ENCODE assay signal across 18 cellular contexts in genomic region chr19:11182994-11183393, GRCh38. TPM values are rescaled to one million over a fixed set of nuclear protein-coding genes. Genes with fewer than 3 reads are reported as not detected.
A peak's percentile ranks its signal among the peaks of the same experiment; 100 is the strongest.
DNase-seq lines count a peak whose midpoint lies in the region; TF ChIP-seq lines count a peak whose summit lies in the region.
"Had no signal": no experiment of that assay in that cellular context is flagged by ENCODE, and none has a peak within 500 bp of the region (broad histone marks: within the 10 kb centered on the region; RNA-seq: fewer than 3 reads in every experiment).

No MANE protein-coding gene starts in this region.

- H3K4me3 Mint-ChIP-seq in HFFc6: no peak overlapping the region
- no peak overlapping the region for H3K4me3 Mint-ChIP-seq in immature natural killer cell
- H3K4me3 Mint-ChIP-seq: CD4-positive, alpha-beta memory T cell; IgD-negative memory B cell had no signal

- no peak for TF ChIP-seq POLR2A in esophagus muscularis mucosa (IDR thresholded peaks at IDR 0.05; ENCODE audit: low read depth)
- TF ChIP-seq POLR2A in testis (IDR thresholded peaks at IDR 0.05): no peak

- TF ChIP-seq CTCF in HFFc6 (IDR thresholded peaks at IDR 0.05): no peak
- TF ChIP-seq CTCF in esophagus muscularis mucosa (IDR thresholded peaks at IDR 0.05): no peak
- no peak for TF ChIP-seq CTCF in testis (IDR thresholded peaks at IDR 0.05)

- no peak for TF ChIP-seq EP300 in esophagus muscularis mucosa (IDR thresholded peaks at IDR 0.05)

- peaks cover 38% of the 10 kb centered on the region for H3K4me1 Mint-ChIP-seq in HFFc6 (ENCODE audit: low read depth)
- H3K4me1 Mint-ChIP-seq in immature natural killer cell: no peaks in the 10 kb centered on the region

- H3K9me3 Mint-ChIP-seq in HFFc6: no peaks in the 10 kb centered on the region
- no peaks in the 10 kb centered on the region for H3K9me3 Mint-ChIP-seq in immature natural killer cell
- H3K9me3 Mint-ChIP-seq: CD4-positive, alpha-beta memory T cell had no signal

- no peaks in the 10 kb centered on the region for H3K27me3 ChIP-seq in esophagus muscularis mucosa
- no peaks in the 10 kb centered on the region for H3K27me3 ChIP-seq in testis
- H3K27me3 ChIP-seq: BE2C had no signal

- H3K4me1 ChIP-seq in esophagus muscularis mucosa: peaks cover 60 to 99% (median 91%) of the 10 kb centered on the region in 4 donors
- H3K4me1 ChIP-seq in testis: peaks cover 8% of the 10 kb centered on the region
- H3K4me1 ChIP-seq: A549, BE2C, HAP-1 had no signal

- WGBS in esophagus muscularis mucosa: 88% methylated on average over 1 of the region's 1 CpG
- WGBS in testis, 2 donors: 92 to 100% methylated on average over 1 of the region's 1 CpG

- H3K9me3 ChIP-seq in esophagus muscularis mucosa (no peaks in the 10 kb centered on the region), testis (no peaks in the 10 kb centered on the region)
- H3K9me3 ChIP-seq: BE2C had no signal

- no peak overlapping the region for H3K4me3 ChIP-seq in esophagus muscularis mucosa
- no peak overlapping the region for H3K4me3 ChIP-seq in testis
- H3K4me3 ChIP-seq: A549, GM12878, HAP-1 had no signal

- H3K27me3 Mint-ChIP-seq in HFFc6 (ENCODE audit: insufficient read depth): peaks cover 3% of the 10 kb centered on the region; the same call in 1 of the 2 replicates
- no peaks in the 10 kb centered on the region for H3K27me3 Mint-ChIP-seq in immature natural killer cell (ENCODE audit: low read depth in 3 of 3)
- H3K27me3 Mint-ChIP-seq: CD4-positive, alpha-beta memory T cell had no signal

- H3K27ac Mint-ChIP-seq in HFFc6: 0 out of 2 replicates have a peak overlapping the region, but pooled peaks have one; percentile 2
- H3K27ac Mint-ChIP-seq in immature natural killer cell: no peak overlapping the region

- H3K36me3 Mint-ChIP-seq in HFFc6 (ENCODE audit: low read depth): peaks cover 58% of the 10 kb centered on the region
- no peaks in the 10 kb centered on the region for H3K36me3 Mint-ChIP-seq in immature natural killer cell
- H3K36me3 Mint-ChIP-seq: CD4-positive, alpha-beta memory T cell; IgD-negative memory B cell had no signal

- H3K36me3 ChIP-seq in esophagus muscularis mucosa: peaks cover 29 to 74% (median 63%) of the 10 kb centered on the region in 4 donors
- no peaks in the 10 kb centered on the region for H3K36me3 ChIP-seq in testis (ENCODE audit: low read depth, missing control alignments)
- H3K36me3 ChIP-seq: BE2C, HAP-1 had no signal

- H3K27ac ChIP-seq in esophagus muscularis mucosa (replicated peaks in 1 of 4) (peak overlapping the region; percentile 89 to 98 (median 96)), testis (peak overlapping the region; percentile 0 to 24)
- H3K27ac ChIP-seq: A549, C4-2B had no signal

- intact Hi-C loops in esophagus muscularis mucosa (cut with DNase I): no loop called here
- intact Hi-C loops in testis (cut with DNase I; ENCODE audit: low total_unique reads): no loop called here

- DNase-seq in HFFc6: no peak
- DNase-seq in esophagus muscularis mucosa (ENCODE audit: extremely low spot score): no peak
- DNase-seq in testis: no peak
- no peak for DNase-seq in OCI-M2 (lab: John Stamatoyannopoulos, UW; ENCODE audit: unreplicated experiment)
- DNase-seq in immature natural killer cell: no peak
- DNase-seq in activated CD4-positive, CD25-positive, alpha-beta regulatory T cell treated with anti-CD3 and anti-CD28 coated beads, Interleukin-2, amount 50 U/mL, for 72 hours: no peak
- DNase-seq: BE2C; CD4-positive, alpha-beta memory T cell; DMS79 had no signal

RNA-seq across cellular contexts. Expression of gene KANK2, which starts 14.4 kb away (rescaled TPM):
- 100 to 1,000 TPM; 132 to 167 (median 156) TPM for total RNA-seq in HFFc6 (2021; fragmentation: NEBNext Ultra II Directional; extraction: Animal tissue kit (Norgen Biotek cat#: 25700))
- total RNA-seq in esophagus muscularis mucosa (1,000 to 10,000 TPM; 1,125 to 1,746 (median 1,157) TPM), testis (100 to 1,000 TPM in 1 of 2 donors, 10 to 100 TPM in 1; 98.9 to 161 TPM)
- polyA plus RNA-seq in testis (ENCODE audit: insufficient read depth, low read depth, low replicate concordance) (77.7 TPM), immature natural killer cell (under 1 TPM in 2 of 3 donors, not detected in 1; 0.08 to 0.57 TPM)
- polyA plus RNA-seq: IgD-negative memory B cell had no signal

RNA-seq across cellular contexts. Expression of gene SPC24, which starts 27.4 kb away (rescaled TPM):
- 10 to 100 TPM; 21.0 to 54.6 (median 50.3) TPM for total RNA-seq in HFFc6 (2021; fragmentation: NEBNext Ultra II Directional; extraction: Animal tissue kit (Norgen Biotek cat#: 25700))
- total RNA-seq in esophagus muscularis mucosa (1 to 10 TPM; 1.4 to 6.6 (median 3.4) TPM), testis (1 to 10 TPM; 7.1 to 7.4 TPM)
- polyA plus RNA-seq in testis (ENCODE audit: insufficient read depth, low read depth, low replicate concordance) (5.4 TPM), immature natural killer cell (under 1 TPM in 2 of 3 donors, not detected in 1; 0.08 to 0.96 TPM)
- polyA plus RNA-seq: IgD-negative memory B cell had no signal

RNA-seq across cellular contexts. Expression of gene ANGPTL8, which starts 56.4 kb away (rescaled TPM):
- total RNA-seq in HFFc6 (2021; fragmentation: NEBNext Ultra II Directional; extraction: Animal tissue kit (Norgen Biotek cat#: 25700)): not detected
- 1 to 10 TPM in 1 of 4 donors, not detected in 3; 2.0 TPM for total RNA-seq in esophagus muscularis mucosa
- total RNA-seq in testis: not detected
- polyA plus RNA-seq in testis (ENCODE audit: insufficient read depth, low read depth, low replicate concordance): not detected
- not detected for polyA plus RNA-seq in immature natural killer cell
- total RNA-seq: CD4-positive, alpha-beta memory T cell; G401; GM12878; H1; HT-29 had no signal
- polyA plus RNA-seq: AG04450; CD4-positive, alpha-beta memory T cell; GM12878; H1; IgD-negative memory B cell had no signal

Comparison
In these comparisons a context has a peak if more than half of its experiments do, and no peak if none do; other contexts are left out.
1. RNA of gene KANK2, which starts 14.4 kb away (total RNA-seq): 1,125 to 1,746 TPM in esophagus muscularis mucosa; 98.9 to 161 TPM in testis and 132 to 167 TPM in HFFc6; every median in the first group is over 4 times any median in the second.